ENCODE assay signal across 8 cellular contexts in genomic region chr18:57586243-57587049, GRCh38. TPM values are rescaled to one million over a fixed set of nuclear protein-coding genes. Genes with fewer than 3 reads are reported as not detected.
DNase-seq lines count a peak whose midpoint lies in the region; ATAC-seq, FAIRE-seq and TF ChIP-seq lines count a peak whose summit lies in the region.

A gene with protein sequence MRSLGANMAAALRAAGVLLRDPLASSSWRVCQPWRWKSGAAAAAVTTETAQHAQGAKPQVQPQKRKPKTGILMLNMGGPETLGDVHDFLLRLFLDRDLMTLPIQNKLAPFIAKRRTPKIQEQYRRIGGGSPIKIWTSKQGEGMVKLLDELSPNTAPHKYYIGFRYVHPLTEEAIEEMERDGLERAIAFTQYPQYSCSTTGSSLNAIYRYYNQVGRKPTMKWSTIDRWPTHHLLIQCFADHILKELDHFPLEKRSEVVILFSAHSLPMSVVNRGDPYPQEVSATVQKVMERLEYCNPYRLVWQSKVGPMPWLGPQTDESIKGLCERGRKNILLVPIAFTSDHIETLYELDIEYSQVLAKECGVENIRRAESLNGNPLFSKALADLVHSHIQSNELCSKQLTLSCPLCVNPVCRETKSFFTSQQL (minus strand): TSS chr18:57586702. CDS start chr18:57586620, 82 bp downstream.

- peak within 1 kb of the TSS; percentile 62 for H3K27ac Mint-ChIP-seq in T-helper 17 cell

- no peaks in the 10 kb centered on the region for H3K27me3 Mint-ChIP-seq in T-helper 17 cell

- H3F3A ChIP-seq in Loucy (ENCODE audit: low read depth), result no peaks in the 10 kb centered on the region

- H3K4me1 Mint-ChIP-seq in T-helper 17 cell, result peaks cover 17% of the 10 kb centered on the region

- H3K4me2 ChIP-seq in Loucy (ENCODE audit: low read depth, low read length, poor library complexity, severe bottlenecking), result peak within 1 kb of the TSS; percentile 93

- H4K20me1 ChIP-seq in Loucy (ENCODE audit: insufficient read depth, low read length, poor library complexity, severe bottlenecking), result no peaks in the 10 kb centered on the region

- FAIRE-seq in urothelium cell line (lab: Jason Lieb, UNC), result no peak

- peak; percentile 97 for ATAC-seq in T-helper 17 cell
- peak; percentile 99 for ATAC-seq in left ventricle myocardium superior

- DNase-seq in H4 (ENCODE audit: low spot score) (peak; percentile 66), T-helper 17 cell (peak; percentile 50 to 72 (median 65)), amygdala (lab: John Stamatoyannopoulos, UW) (peak; percentile 10 to 90 (median 66)), left ventricle myocardium superior (peak; percentile 93), pulmonary artery endothelial cell (ENCODE audit: low read depth, low spot score) (peak; percentile 10), urothelium cell line (ENCODE audit: low spot score) (peak; percentile 81)

- H3K4me3 ChIP-seq in GM08714 (ENCODE audit: low read length) (peak within 1 kb of the TSS; percentile 90), Loucy (ENCODE audit: low read length, poor library complexity, severe bottlenecking) (peak within 1 kb of the TSS; percentile 93)

- H3K4me3 Mint-ChIP-seq in T-helper 17 cell, result peak within 1 kb of the TSS; percentile 89

- peaks cover 11% of the 10 kb centered on the region; the same call in 1 of the 2 replicates for H3K79me2 ChIP-seq in Loucy (ENCODE audit: insufficient read depth, low read length)

- H3K9ac ChIP-seq in Loucy (ENCODE audit: low read depth, low read length, poor library complexity, severe bottlenecking), result peak within 1 kb of the TSS; percentile 78

- no peaks in the 10 kb centered on the region for H3K9me3 ChIP-seq in Loucy (ENCODE audit: insufficient read depth, low read depth, low read length)
- H3K9me3 ChIP-seq in T-helper 17 cell (ENCODE audit: control insufficient read depth, low read length, poor library complexity, severe bottlenecking), result no peaks in the 10 kb centered on the region

- H3K36me3 ChIP-seq in Loucy (ENCODE audit: insufficient read depth, low read length), result no peaks in the 10 kb centered on the region

- peak within 1 kb of the TSS; percentile 96 for H2AFZ ChIP-seq in Loucy (ENCODE audit: low read length)

- intact Hi-C loops in left ventricle myocardium superior (cut with micrococcal nuclease), result no loop called here

- no peaks in the 10 kb centered on the region for H3K9me2 ChIP-seq in Loucy (replicated peaks; ENCODE audit: low read depth, low read length)

- peaks cover 17% of the 10 kb centered on the region for H3K4me1 ChIP-seq in Loucy (ENCODE audit: insufficient read depth, low read length, poor library complexity, severe bottlenecking)

- H3K27me3 ChIP-seq in Loucy (ENCODE audit: insufficient read depth, low read length, poor library complexity, severe bottlenecking), result no peaks in the 10 kb centered on the region

- H3K36me3 Mint-ChIP-seq in T-helper 17 cell (ENCODE audit: low read depth), result no peaks in the 10 kb centered on the region

- TF ChIP-seq CTCF in Loucy (conservative IDR thresholded peaks at IDR 0.05; ENCODE audit: low read length), result no peak

RNA-seq across cellular contexts. Expression of the gene that starts here (rescaled TPM):
- total RNA-seq in H4 (2014; rRNA removed; shearing (Covaris generic)), result 88.0 and 106 TPM in 2 replicates
- 10 to 100 TPM in 1 of 2 donors, 1 to 10 TPM in 1; 9.9 to 10.8 TPM for total RNA-seq in T-helper 17 cell
- total RNA-seq in left ventricle myocardium superior, result 36.6 TPM
- total RNA-seq in pulmonary artery endothelial cell, result 49.4 and 63.2 TPM in 2 replicates

Comparison
In these comparisons a context has a peak if more than half of its experiments do, and no peak if none do; other contexts are left out.
1. Peak in every context shown above with its lines: DNase-seq, ATAC-seq and H3K4me3 ChIP-seq.
2. DNase-seq: peak in every context shown above with its lines; median percentile 93 in left ventricle myocardium superior; 81 in urothelium cell line; 66 in amygdala; 66 in H4; 65 in T-helper 17 cell; 10 in pulmonary artery endothelial cell.